In genomic region chr7:124633740-124634139, GRCh38 we compare ENCODE assay signal across 9 cellular contexts.
"Had no signal": no experiment of that assay in that cellular context is flagged by ENCODE, and none has a peak within 500 bp of the region (broad histone marks: within the 10 kb centered on the region; RNA-seq: fewer than 3 reads in every experiment).

No MANE protein-coding gene starts in this region.

- H3K4me2 ChIP-seq: GM23338 had no signal

- H3K4me1 ChIP-seq: HAP-1 had no signal

- H3K9ac ChIP-seq: GM23248 had no signal

- FAIRE-seq: H54 had no signal

- DNase-seq: GM23248, GOT3, H7, H9, HCEC 1CT, HFFc6 had no signal

- H3K27ac ChIP-seq: GM23248 had no signal

- H3K9me3 ChIP-seq: HAP-1 had no signal

- H3K36me3 ChIP-seq: HAP-1 had no signal

- H2AFZ ChIP-seq: GM23248, GM23338 had no signal

- H3K4me3 ChIP-seq: GM23248, GM23338, HAP-1 had no signal
